In the genomic region with DNA sequence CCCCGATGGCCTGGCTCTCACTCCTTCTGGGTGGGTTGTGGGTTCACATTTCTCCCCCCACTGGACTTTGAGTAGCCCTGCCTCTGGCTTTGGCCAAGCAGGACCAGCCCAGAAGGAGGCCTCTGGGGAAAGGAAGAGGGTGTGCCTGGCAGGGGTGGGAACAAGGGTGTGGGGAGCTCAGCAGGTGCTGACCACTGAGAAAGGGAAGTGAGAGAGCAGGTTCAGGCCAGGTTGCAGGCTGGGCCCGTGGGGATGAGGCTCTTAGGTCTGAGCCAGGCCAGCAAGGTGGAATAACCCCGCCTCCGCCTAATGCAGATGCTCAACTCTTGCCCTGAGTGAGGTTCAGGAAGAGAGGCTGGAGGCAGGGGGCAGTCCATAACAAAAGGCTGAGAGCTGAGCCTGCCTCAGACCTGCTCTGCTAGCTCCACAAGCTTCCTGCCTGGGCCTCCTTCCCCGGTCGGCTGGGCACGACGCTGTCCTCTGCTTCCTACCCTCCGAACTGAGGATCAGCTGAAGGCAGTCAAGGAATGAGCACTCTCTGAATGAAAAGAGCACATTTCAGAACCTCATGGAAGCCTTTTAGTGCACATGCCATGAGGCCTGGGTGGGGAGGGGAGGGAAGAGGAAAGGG, we compare ENCODE assay signal across 9 cellular contexts.
DNase-seq lines count a peak whose midpoint lies in the region; ATAC-seq and TF ChIP-seq lines count a peak whose summit lies in the region.
"Had no signal": no experiment of that assay in that cellular context is flagged by ENCODE, and none has a peak within 500 bp of the region (broad histone marks: within the 10 kb centered on the region; RNA-seq: fewer than 3 reads in every experiment).

No MANE protein-coding gene starts in this region.

- no peaks in the 10 kb centered on the region for H3K36me3 ChIP-seq in right lobe of liver
- no peaks in the 10 kb centered on the region for H3K36me3 ChIP-seq in ovary

- DNase-seq in right lobe of liver: no peak
- no peak for DNase-seq in H4 (ENCODE audit: low spot score)
- no peak for DNase-seq in stimulated activated naive CD4-positive, alpha-beta T cell (lab: John Stamatoyannopoulos, UW)
- DNase-seq in SHP77 treated with DMSO at 0.1 percent for 48 hours (lab: John Stamatoyannopoulos, UW): no peak
- no peak for DNase-seq in ovary
- DNase-seq: T-helper 1 cell had no signal

- H3K9me3 ChIP-seq in right lobe of liver (no peaks in the 10 kb centered on the region), ovary (no peaks in the 10 kb centered on the region)

- no peak overlapping the region for H3K4me3 ChIP-seq in right lobe of liver
- no peak overlapping the region for H3K4me3 ChIP-seq in ovary

- ATAC-seq in GM18517 (IDR thresholded peaks at IDR 0.05; ENCODE audit: unreplicated experiment): peak; percentile 85
- ATAC-seq in GM21529 (IDR thresholded peaks at IDR 0.05; ENCODE audit: unreplicated experiment): peak; percentile 81
- ATAC-seq in HG03460 (IDR thresholded peaks at IDR 0.05; ENCODE audit: unreplicated experiment): peak; percentile 78
- peak; percentile 12 to 27 (median 18) for ATAC-seq in right lobe of liver

- no peak for TF ChIP-seq EP300 in ovary (IDR thresholded peaks at IDR 0.05)

- H3K27me3 ChIP-seq in right lobe of liver: no peaks in the 10 kb centered on the region
- no peaks in the 10 kb centered on the region for H3K27me3 ChIP-seq in ovary

- 50% methylated on average over 6 of the region's 9 CpGs for WGBS in right lobe of liver (ENCODE audit: insufficient coverage, low coverage, low lambda C conversion rate, missing lambda C conversion rate)
- 62 to 68% (median 67%) methylated on average over 9 of the region's 9 CpGs for WGBS in ovary, 3 donors

- H3K4me1 ChIP-seq in right lobe of liver (no peaks in the 10 kb centered on the region), ovary (ENCODE audit: insufficient read depth) (no peaks in the 10 kb centered on the region)

- H3K27ac ChIP-seq in right lobe of liver (no peak overlapping the region), ovary (no peak overlapping the region)

- TF ChIP-seq CTCF in right lobe of liver (IDR thresholded peaks at IDR 0.05): no peak
- TF ChIP-seq CTCF in ovary (IDR thresholded peaks at IDR 0.05): no peak

- TF ChIP-seq POLR2A in right lobe of liver (IDR thresholded peaks at IDR 0.05) (no peak), ovary (IDR thresholded peaks at IDR 0.05) (no peak)

- intact Hi-C loops in right lobe of liver (cut with DNase I) (no loop called here), ovary (cut with DNase I) (no loop called here)

Comparison
In these comparisons a context has a peak if more than half of its experiments do, and no peak if none do; other contexts are left out.
1. ATAC-seq: peak in every context shown above with its lines; median percentile 85 in GM18517; 81 in GM21529; 78 in HG03460; 18 in right lobe of liver.